Comparison of ENCODE assay signal across 13 cellular contexts in genomic region chr9:101027733-101028345, GRCh38. TPM values are rescaled to one million over a fixed set of nuclear protein-coding genes. Genes with fewer than 3 reads are reported as not detected.
DNase-seq lines count a peak whose midpoint lies in the region; ATAC-seq and TF ChIP-seq lines count a peak whose summit lies in the region.
"Had no signal": no experiment of that assay in that cellular context is flagged by ENCODE, and none has a peak within 500 bp of the region (broad histone marks: within the 10 kb centered on the region; RNA-seq: fewer than 3 reads in every experiment).

No MANE protein-coding gene starts in this region.

- H3K27me3 ChIP-seq in Panc1 (ENCODE audit: control insufficient read depth, insufficient read depth, low read length) (peaks cover 13% of the 10 kb centered on the region), right atrium auricular region (no peaks in the 10 kb centered on the region)

- H3K36me3 ChIP-seq in Panc1 (ENCODE audit: control insufficient read depth, insufficient read depth, low read length) (no peaks in the 10 kb centered on the region), right atrium auricular region (no peaks in the 10 kb centered on the region)

- TF ChIP-seq CTCF in Panc1 (IDR thresholded peaks at IDR 0.05), result no peak
- no peak for TF ChIP-seq CTCF in right atrium auricular region (IDR thresholded peaks at IDR 0.05)

- POLR2A ChIA-PET in Panc1 (lab: Charles Lee), result no interaction called here

- H3K4me3 ChIP-seq in Panc1 (ENCODE audit: low read depth in 2 of 2, low read length in 2 of 2) (peak overlapping the region; percentile 48 to 58), right atrium auricular region (peak overlapping the region; percentile 39 to 52)

- H3K27ac ChIP-seq in Panc1 (ENCODE audit: low read length) (no peak overlapping the region), right atrium auricular region (no peak overlapping the region)

- in situ Hi-C loops in Caki2 (cut with HindIII; ENCODE audit: low pct_unique_long_range_greater_than_20kb, low sequenced_read_pairs), result no loop called here
- in situ Hi-C loops in Panc1 (cut with HindIII; ENCODE audit: low pct_unique_long_range_greater_than_20kb, low sequenced_read_pairs), result no loop called here

- no peaks in the 10 kb centered on the region for H3K9me3 ChIP-seq in Panc1 (ENCODE audit: control insufficient read depth, insufficient read depth, low read depth, low read length)
- no peaks in the 10 kb centered on the region for H3K9me3 ChIP-seq in right atrium auricular region

- CTCF ChIA-PET in Panc1 (lab: Charles Lee), result no interaction called here

- no TSS peak for BruUV-seq in Panc1 (replicated peaks; lab: Mats Ljungman, UMichigan)

- peak; percentile 4 for DNase-seq in Caki2 (ENCODE audit: low read depth)
- DNase-seq in Panc1 (ENCODE audit: low read depth, low spot score), result no peak
- DNase-seq in right atrium auricular region (ENCODE audit: low spot score), result no peak
- DNase-seq in pons (ENCODE audit: low spot score), result peak; percentile 66
- DNase-seq in effector CD4-positive, alpha-beta T cell, result no peak
- no peak for DNase-seq in kidney tubule cell (ENCODE audit: low spot score)
- DNase-seq: activated CD4-positive, alpha-beta T cell treated with anti-CD3 and anti-CD28 coated beads, Interleukin-2, amount 50 U/mL, for 48 hours; GF-D8; NK-92 treated with Interleukin-12 subunit alpha and Interleukin-12 subunit beta, amount 100 ng/mL, for 24 hours had no signal

- intact Hi-C loops in Panc1 (cut with micrococcal nuclease; ENCODE audit: unreplicated experiment), result no loop called here

- ATAC-seq in Panc1, result no peak
- ATAC-seq in GM18517 (IDR thresholded peaks at IDR 0.05; ENCODE audit: unreplicated experiment), result no peak
- no peak for ATAC-seq in GM18867 (IDR thresholded peaks at IDR 0.05; ENCODE audit: unreplicated experiment)

- H3K4me1 ChIP-seq in Panc1 (ENCODE audit: control insufficient read depth, insufficient read depth, low read length), result no peaks in the 10 kb centered on the region
- H3K4me1 ChIP-seq in right atrium auricular region, result peaks cover 0 to 17% of the 10 kb centered on the region in 2 donors

RNA-seq across cellular contexts. Expression of gene PLPPR1, which starts 0.7 kb away (rescaled TPM):
- total RNA-seq in Caki2 (2014; rRNA removed; shearing (Covaris generic); ENCODE audit: low replicate concordance), result not detected in 2 replicates
- total RNA-seq in Panc1 (2021; ENCODE audit: unreplicated experiment) (not detected), right atrium auricular region (not detected)
- polyA plus RNA-seq in Panc1 (2012; ENCODE audit: insufficient read length), result not detected
- total RNA-seq: dermis blood vessel endothelial cell, subcutaneous adipose tissue had no signal

Comparison
In these comparisons a context has a peak if more than half of its experiments do, and no peak if none do; other contexts are left out.
1. DNase-seq: peak in Caki2 (single experiment) and pons (single experiment); none in Panc1 (single experiment), right atrium auricular region (single experiment), effector CD4-positive, alpha-beta T cell (single experiment) and kidney tubule cell (single experiment).